In genomic region chr3:61526307-61526706, GRCh38 we compare ENCODE assay signal across 19 cellular contexts. TPM values are rescaled to one million over a fixed set of nuclear protein-coding genes. Genes with fewer than 3 reads are reported as not detected.
A peak's percentile ranks its signal among the peaks of the same experiment; 100 is the strongest.
DNase-seq lines count a peak whose midpoint lies in the region; ATAC-seq and TF ChIP-seq lines count a peak whose summit lies in the region.
"Had no signal": no experiment of that assay in that cellular context is flagged by ENCODE, and none has a peak within 500 bp of the region (broad histone marks: within the 10 kb centered on the region; RNA-seq: fewer than 3 reads in every experiment).

No MANE protein-coding gene starts in this region.

- peaks cover 30% of the 10 kb centered on the region for H3K4me1 Mint-ChIP-seq in neural crest cell
- H3K4me1 Mint-ChIP-seq: CD14-positive monocyte had no signal

- TF ChIP-seq CTCF in neural crest cell (conservative IDR thresholded peaks at IDR 0.05) = no peak

- ATAC-seq in GM18511 (IDR thresholded peaks at IDR 0.05; ENCODE audit: unreplicated experiment) (no peak), GM21360 (IDR thresholded peaks at IDR 0.05; ENCODE audit: unreplicated experiment) (no peak)
- ATAC-seq: GM12878, HepG2 had no signal

- DNase-seq in DMS153 (lab: John Stamatoyannopoulos, UW) (peak; percentile 22), DMS153 treated with DMSO at 0.1 percent for 48 hours (lab: John Stamatoyannopoulos, UW; ENCODE audit: unreplicated experiment) (no peak), NCI-H187 treated with DMSO at 0.1 percent for 48 hours (lab: John Stamatoyannopoulos, UW) (peak; percentile 38), NCI-H2171 (lab: John Stamatoyannopoulos, UW) (peak; percentile 3), neural crest cell (ENCODE audit: low read depth, low spot score) (no peak), Kasumi-1 (lab: John Stamatoyannopoulos, UW) (no peak)
- DNase-seq: DMS 273 treated with DMSO at 0.1 percent for 48 hours, EL, GM23248, HCEC 1CT, KG1, NCI-H1436 treated with DMSO at 0.1 percent for 48 hours, Peyer's patch had no signal

- H3K9me3 Mint-ChIP-seq in neural crest cell = no peaks in the 10 kb centered on the region
- H3K9me3 Mint-ChIP-seq: T-helper 1 cell treated with Interleukin-12 subunit alpha and Interleukin-12 subunit beta and Interleukin-4 antibody, amounts not matched to agents 30 μg/mL and 1 μg/mL, for 36 hours had no signal

- H3K27me3 Mint-ChIP-seq in neural crest cell (ENCODE audit: low read depth) = peaks cover 12% of the 10 kb centered on the region

- no peaks in the 10 kb centered on the region for H3K36me3 Mint-ChIP-seq in neural crest cell (ENCODE audit: low read depth)
- H3K36me3 Mint-ChIP-seq: CD14-positive monocyte had no signal

- peak overlapping the region; percentile 2 for H3K27ac Mint-ChIP-seq in neural crest cell (ENCODE audit: unreplicated experiment)
- H3K27ac Mint-ChIP-seq: T-helper 1 cell treated with Interleukin-12 subunit alpha and Interleukin-12 subunit beta and Interleukin-4 antibody, amounts not matched to agents 30 μg/mL and 1 μg/mL, for 36 hours had no signal

- H3K4me3 Mint-ChIP-seq in neural crest cell = no peak overlapping the region
- H3K4me3 Mint-ChIP-seq: CD14-positive monocyte; T-helper 1 cell treated with Interleukin-12 subunit alpha and Interleukin-12 subunit beta and Interleukin-4 antibody, amounts not matched to agents 30 μg/mL and 1 μg/mL, for 36 hours had no signal

RNA-seq across cellular contexts. Expression of gene PTPRG, which starts 35.1 kb away (rescaled TPM):
- total RNA-seq in neural crest cell = 38.0 and 41.2 TPM in 2 replicates

Comparison
In these comparisons a context has a peak if more than half of its experiments do, and no peak if none do; other contexts are left out.
1. DNase-seq: peak in DMS153 (single experiment), NCI-H187 treated with DMSO at 0.1 percent for 48 hours (single experiment) and NCI-H2171 (single experiment); none in DMS153 treated with DMSO at 0.1 percent for 48 hours (single experiment), neural crest cell (single experiment) and Kasumi-1 (0 of 2).